In the genomic region with DNA sequence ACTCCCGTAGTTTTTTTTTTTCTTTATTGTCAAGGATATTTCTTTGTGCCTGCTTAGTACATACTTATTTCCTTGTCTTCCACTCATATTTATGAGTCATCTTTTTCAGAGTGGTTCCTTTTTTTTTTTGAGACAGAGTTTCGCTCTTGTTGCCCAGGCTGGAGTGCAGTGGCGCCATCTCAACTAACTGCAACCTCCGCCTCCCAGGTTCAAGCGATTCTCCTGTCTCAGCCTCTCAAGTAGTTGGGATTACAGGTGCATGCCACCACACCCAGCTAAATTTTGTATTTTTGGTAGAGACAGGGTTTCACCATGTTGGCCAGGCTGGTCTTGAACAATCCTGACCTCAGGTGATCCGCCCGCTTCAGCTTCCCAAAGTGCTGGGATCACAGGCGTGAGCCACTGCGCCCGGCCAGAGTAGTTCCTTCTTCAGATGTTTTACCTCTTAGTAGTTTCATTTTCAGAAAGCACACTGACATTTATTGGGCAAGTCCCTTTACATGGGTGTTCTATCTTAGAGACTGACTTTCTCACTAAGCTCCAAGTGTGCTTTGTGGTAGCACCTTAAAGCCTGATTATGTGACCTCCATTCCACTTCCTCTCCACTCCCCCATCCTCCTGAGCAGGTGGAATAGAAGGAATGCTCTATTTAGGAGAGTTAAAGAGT, we compare ENCODE assay signal across 8 cellular contexts. TPM values are rescaled to one million over a fixed set of nuclear protein-coding genes. Genes with fewer than 3 reads are reported as not detected.
DNase-seq lines count a peak whose midpoint lies in the region; ATAC-seq and TF ChIP-seq lines count a peak whose summit lies in the region.
"Not testable (repeated sequence)": the region's sequence is repeated elsewhere in the genome, so short reads cannot be mapped to it uniquely, and the experiment has no call there.

No MANE protein-coding gene starts in this region.

- peak overlapping the region; percentile 98 for H3K27ac Mint-ChIP-seq in activated B cell treated with CpG ODN at 0.5 μM for 24 hours

- peaks cover 98% of the 10 kb centered on the region for H3K4me1 ChIP-seq in DOHH2 (ENCODE audit: control insufficient read depth, low read length)
- H3K4me1 ChIP-seq in right lobe of liver = peaks cover 0 to 22% (median 0%) of the 10 kb centered on the region in 4 donors

- peaks cover 10% of the 10 kb centered on the region; the same call in 1 of the 2 replicates for H3K36me3 ChIP-seq in DOHH2 (ENCODE audit: control insufficient read depth, low read length)
- H3K36me3 ChIP-seq in right lobe of liver = not testable (repeated sequence)

- POLR2A ChIA-PET in activated B cell treated with CpG ODN at 0.5 μM for 24 hours (lab: Charles Lee) = interaction anchor here (0.6 to 27.3 kb wide), 14 partner anchors 10 to 681 kb away, joined by 3 to 1220 read pairs (median 4); partner anchors contain the start of genes BICRAL, CUL7, PPP2R5D and RPL7L1

- peaks cover 84% of the 10 kb centered on the region for H3K4me1 Mint-ChIP-seq in activated B cell treated with CpG ODN at 0.5 μM for 24 hours

- H3K27ac ChIP-seq in DOHH2 (ENCODE audit: low read depth, low read length) = peak overlapping the region; percentile 99
- peak overlapping the region in 2 of 3 donors; percentile 1 to 29 for H3K27ac ChIP-seq in right lobe of liver

- H3K36me3 Mint-ChIP-seq in activated B cell treated with CpG ODN at 0.5 μM for 24 hours (ENCODE audit: low read depth) = not testable (repeated sequence)

- CTCF ChIA-PET in activated B cell treated with CpG ODN at 0.5 μM for 24 hours (lab: Charles Lee) = interaction anchor here (0.8 kb wide), 1 partner anchor 29 kb away, joined by 3 read pairs; the partner anchor contains the start of gene TBCC

- H3K4me3 ChIP-seq in DOHH2 (ENCODE audit: low read length) = peak overlapping the region; percentile 67
- H3K4me3 ChIP-seq in right lobe of liver = not testable (repeated sequence)

- not testable (repeated sequence) for H4K20me1 ChIP-seq in DOHH2 (ENCODE audit: control insufficient read depth, insufficient read depth, low read depth, low read length)

- peak overlapping the region; percentile 84 for H3K4me3 Mint-ChIP-seq in activated B cell treated with CpG ODN at 0.5 μM for 24 hours

- intact Hi-C loops in activated B cell treated with CpG ODN at 0.5 μM for 24 hours (cut with micrococcal nuclease) = loop anchor here (1.0 to 5.0 kb wide), 3 partner anchors 29 to 852 kb away; partner anchors contain the start of genes GTPBP2 and TBCC
- intact Hi-C loops in right lobe of liver (cut with DNase I) = not testable (repeated sequence)

- ATAC-seq in GM19395 (IDR thresholded peaks at IDR 0.05; ENCODE audit: unreplicated experiment) (peak; percentile 46), HG02973 (IDR thresholded peaks at IDR 0.05; ENCODE audit: unreplicated experiment) (peak; percentile 38), activated B cell treated with CpG ODN at 0.5 μM for 24 hours (ENCODE audit: low read depth) (peak; percentile 69), right lobe of liver (peak in 3 of 4 donors; percentile 29 to 55 (median 37))

- peaks cover 68% of the 10 kb centered on the region for H3F3A ChIP-seq in DOHH2 (ENCODE audit: control insufficient read depth, insufficient read depth)

- not testable (repeated sequence) for H3K27me3 Mint-ChIP-seq in activated B cell treated with CpG ODN at 0.5 μM for 24 hours

- TF ChIP-seq CTCF in DOHH2 (IDR thresholded peaks at IDR 0.05; ENCODE audit: low read depth, low read length, poor library complexity, severe bottlenecking); activated B cell treated with CpG ODN at 0.5 μM for 24 hours (IDR thresholded peaks at IDR 0.05); right lobe of liver (IDR thresholded peaks at IDR 0.05): not testable (repeated sequence)

- peak; percentile 89 for DNase-seq in MV-4-11 (lab: John Stamatoyannopoulos, UW)
- peak; percentile 59 for DNase-seq in activated B cell treated with CpG ODN at 0.5 μM for 24 hours
- DNase-seq in activated naive CD4-positive, alpha-beta T cell treated with anti-CD3 and anti-CD28 coated beads, Interleukin-2, amount 50 U/mL, for 16 hours = peak; percentile 42
- DNase-seq in right lobe of liver = peak in 1 of 3 donors; percentile 35
- DNase-seq in stimulated activated CD4-positive, alpha-beta T cell treated with anti-CD3 and anti-CD28 coated beads, TNF-alpha, amount 100 ng/mL, for 24 hours (ENCODE audit: low read depth in 3 of 3) = peak; percentile 17 to 47 (median 18)

- WGBS in right lobe of liver (ENCODE audit: insufficient coverage, low coverage, low lambda C conversion rate, missing lambda C conversion rate) = 51% methylated on average over 8 of the region's 10 CpGs

- not testable (repeated sequence) for H3K9me3 ChIP-seq in DOHH2 (ENCODE audit: control insufficient read depth, insufficient read depth, low read length); right lobe of liver

- H3K79me2 ChIP-seq in DOHH2 (ENCODE audit: control insufficient read depth, low read length) = peaks cover 55% of the 10 kb centered on the region

- not testable (repeated sequence) for TF ChIP-seq POLR2A in right lobe of liver (IDR thresholded peaks at IDR 0.05)

- H3K9me3 Mint-ChIP-seq in activated B cell treated with CpG ODN at 0.5 μM for 24 hours = not testable (repeated sequence)

- H3K27me3 ChIP-seq in DOHH2 (ENCODE audit: control insufficient read depth, low read length); right lobe of liver: not testable (repeated sequence)

- H3K4me2 ChIP-seq in DOHH2 (ENCODE audit: low read length) = peak overlapping the region; percentile 95

- not testable (repeated sequence) for H3K9me2 ChIP-seq in DOHH2 (replicated peaks; ENCODE audit: control insufficient read depth, low read length)

RNA-seq across cellular contexts. Expression of gene BICRAL, which starts 6.9 kb away (rescaled TPM):
- total RNA-seq in activated B cell treated with CpG ODN at 0.5 μM for 24 hours (25.2 and 25.5 TPM in 2 replicates), right lobe of liver (1 to 10 TPM; 4.3 to 6.0 (median 5.5) TPM)

RNA-seq across cellular contexts. Expression of gene TBCC, which starts 29.1 kb away (rescaled TPM):
- total RNA-seq in activated B cell treated with CpG ODN at 0.5 μM for 24 hours (41.5 and 41.7 TPM in 2 replicates), right lobe of liver (10 to 100 TPM in 2 of 6 experiments, 1 to 10 TPM in 4; 5.4 to 12.2 (median 6.3) TPM)

RNA-seq across cellular contexts. Expression of gene PRPH2, which starts 52.6 kb away (rescaled TPM):
- 0.07 TPM in 1 of 2 replicates, not detected in the other for total RNA-seq in activated B cell treated with CpG ODN at 0.5 μM for 24 hours
- under 1 TPM in 1 of 6 experiments, not detected in 5; 0.16 TPM for total RNA-seq in right lobe of liver
